Comparison of ENCODE assay signal across 1 cellular context in genomic region chr1:17485280-17485679, GRCh38.
TF ChIP-seq lines count a peak whose summit lies in the region.

No MANE protein-coding gene starts in this region.

TF ChIP-seq in K562, 482 proteins besides CTCF, POLR2A, EP300 and RAD21 (continued from another document):
- no peak for TF ChIP-seq ZNF518B (CRISPR knock-in tag; IDR thresholded peaks at IDR 0.05)
TF ChIP-seq in K562: peak in this region for 7.
